In genomic region chr4:147057631-147057980, GRCh38 we compare ENCODE assay signal across 8 cellular contexts.
A peak's percentile ranks its signal among the peaks of the same experiment; 100 is the strongest.
DNase-seq lines count a peak whose midpoint lies in the region; ATAC-seq and TF ChIP-seq lines count a peak whose summit lies in the region.

No MANE protein-coding gene starts in this region.

- no peaks in the 10 kb centered on the region for H3K9me3 Mint-ChIP-seq in osteocyte (ENCODE audit: unreplicated experiment)

- H3K4me1 Mint-ChIP-seq in osteocyte (ENCODE audit: unreplicated experiment): peaks cover 20% of the 10 kb centered on the region

- H3K27me3 Mint-ChIP-seq in osteocyte (ENCODE audit: unreplicated experiment): no peaks in the 10 kb centered on the region

- ATAC-seq in HG02571 (IDR thresholded peaks at IDR 0.05; ENCODE audit: unreplicated experiment) (no peak), HG03175 (IDR thresholded peaks at IDR 0.05; ENCODE audit: unreplicated experiment) (no peak), HG03135 (IDR thresholded peaks at IDR 0.05; ENCODE audit: unreplicated experiment) (no peak)

- TF ChIP-seq CTCF in osteocyte (IDR thresholded peaks at IDR 0.05): no peak

- no peaks in the 10 kb centered on the region for H3K36me3 Mint-ChIP-seq in osteocyte (ENCODE audit: unreplicated experiment)

- H3K27ac Mint-ChIP-seq in osteocyte (ENCODE audit: unreplicated experiment): peak overlapping the region; percentile 91

- H3K4me3 Mint-ChIP-seq in osteocyte (ENCODE audit: unreplicated experiment): peak overlapping the region; percentile 72

- DNase-seq in EH (ENCODE audit: low read depth): peak; percentile 57
- DNase-seq in MV-4-11 (lab: John Stamatoyannopoulos, UW): peak; percentile 53
- DNase-seq in dedifferentiated amniotic fluid mesenchymal stem cell (ENCODE audit: extremely low spot score): peak; percentile 36
- DNase-seq in osteocyte (ENCODE audit: extremely low spot score, unreplicated experiment): no peak
- DNase-seq in NCI-H1436 (lab: John Stamatoyannopoulos, UW): no peak

Comparison
In these comparisons a context has a peak if more than half of its experiments do, and no peak if none do; other contexts are left out.
1. DNase-seq: peak in EH (single experiment), MV-4-11 (single experiment) and dedifferentiated amniotic fluid mesenchymal stem cell (single experiment); none in osteocyte (single experiment) and NCI-H1436 (single experiment).